1 cellular context compared by ENCODE assay signal in genomic region chr19:5806133-5806489, GRCh38.
TF ChIP-seq lines count a peak whose summit lies in the region.

No MANE protein-coding gene starts in this region.

TF ChIP-seq in HepG2, 621 proteins besides CTCF, POLR2A, EP300 and RAD21:
- TF ChIP-seq CENPT (CRISPR knock-in tag; IDR thresholded peaks at IDR 0.05; ENCODE audit: low read depth) (0 out of 2 replicates have a peak, but pooled peaks have one; percentile 30), DR1 (CRISPR knock-in tag; IDR thresholded peaks at IDR 0.05) (0 out of 2 replicates have a peak, but pooled peaks have one; percentile 10), ZNF772 (CRISPR knock-in tag; IDR thresholded peaks at IDR 0.05) (peak; percentile 5; the same call in 1 of the 2 replicates), DZIP1 (CRISPR knock-in tag; IDR thresholded peaks at IDR 0.05) (no peak), RXRA (CRISPR knock-in tag; IDR thresholded peaks at IDR 0.05) (no peak; the same call in 1 of the 2 replicates), CEBPZ (IDR thresholded peaks at IDR 0.05; ENCODE audit: low read length) (no peak), ZUFSP (CRISPR knock-in tag; IDR thresholded peaks at IDR 0.05; ENCODE audit: borderline replicate concordance) (no peak), REL (CRISPR knock-in tag; conservative IDR thresholded peaks at IDR 0.05) (no peak), TBX2 (CRISPR knock-in tag; IDR thresholded peaks at IDR 0.05; ENCODE audit: borderline replicate concordance) (0 out of 2 replicates have a peak, but pooled peaks have one; percentile 12), ZNF333 (CRISPR knock-in tag; IDR thresholded peaks at IDR 0.05; ENCODE audit: borderline replicate concordance) (0 out of 2 replicates have a peak, but pooled peaks have one; percentile 5), SOX6 (IDR thresholded peaks at IDR 0.05) (no peak), SOX6 (CRISPR knock-in tag; IDR thresholded peaks at IDR 0.05) (no peak; the same call in 1 of the 2 replicates)
TF ChIP-seq in HepG2: peak in this region for 5.
